ENCODE assay signal across 27 cellular contexts in genomic region chr3:188198760-188199327, GRCh38. TPM values are rescaled to one million over a fixed set of nuclear protein-coding genes. Genes with fewer than 3 reads are reported as not detected.
DNase-seq lines count a peak whose midpoint lies in the region; ATAC-seq and TF ChIP-seq lines count a peak whose summit lies in the region.
"Had no signal": no experiment of that assay in that cellular context is flagged by ENCODE, and none has a peak within 500 bp of the region (broad histone marks: within the 10 kb centered on the region; RNA-seq: fewer than 3 reads in every experiment).

No MANE protein-coding gene starts in this region.

- no peaks in the 10 kb centered on the region for H3K9me3 Mint-ChIP-seq in activated CD8-positive, alpha-beta memory T cell treated with anti-CD3 and anti-CD28 coated beads, Interleukin-2, amount 10 ng/mL, durations not matched to agents 7 days and 5 days (ENCODE audit: low read depth)
- H3K9me3 Mint-ChIP-seq: activated naive CD8-positive, alpha-beta T cell treated with anti-CD3 and anti-CD28 coated beads, Interleukin-2, amount 50 U/mL, for 24 hours; CD4-positive, CD25-positive, alpha-beta regulatory T cell; HFFc6 had no signal

- TF ChIP-seq POLR2A in breast epithelium (IDR thresholded peaks at IDR 0.05), result no peak
- TF ChIP-seq POLR2A in esophagus muscularis mucosa (IDR thresholded peaks at IDR 0.05; ENCODE audit: low read depth), result no peak

- no peak overlapping the region for H2BK120ac ChIP-seq in mesenchymal stem cell (ENCODE audit: low read depth, low read length)

- H3K4ac ChIP-seq in mesenchymal stem cell (ENCODE audit: low read depth in 1 of 2, low read length in 2 of 2), result no peak overlapping the region

- no peak for TF ChIP-seq EP300 in esophagus muscularis mucosa (IDR thresholded peaks at IDR 0.05)

- no peaks in the 10 kb centered on the region for H3K27me3 Mint-ChIP-seq in activated CD8-positive, alpha-beta memory T cell treated with anti-CD3 and anti-CD28 coated beads, Interleukin-2, amount 10 ng/mL, durations not matched to agents 7 days and 5 days
- H3K27me3 Mint-ChIP-seq: activated naive CD8-positive, alpha-beta T cell treated with anti-CD3 and anti-CD28 coated beads, Interleukin-2, amount 50 U/mL, for 24 hours; CD4-positive, CD25-positive, alpha-beta regulatory T cell; progenitor cell of endocrine pancreas had no signal

- DNase-seq in breast epithelium (ENCODE audit: low spot score in 2 of 2), result peak in 1 of 2 donors; percentile 2
- no peak for DNase-seq in mammary epithelial cell
- no peak for DNase-seq in esophagus muscularis mucosa (ENCODE audit: extremely low spot score)
- peak; percentile 88 for DNase-seq in mesenchymal stem cell
- no peak for DNase-seq in activated CD8-positive, alpha-beta memory T cell treated with anti-CD3 and anti-CD28 coated beads, Interleukin-2, amount 10 ng/mL, durations not matched to agents 7 days and 5 days
- no peak for DNase-seq in foreskin melanocyte
- DNase-seq in A172 (ENCODE audit: low spot score), result no peak
- DNase-seq: activated CD4-positive, alpha-beta T cell treated with anti-CD3 and anti-CD28 coated beads for 48 hours; activated naive CD8-positive, alpha-beta T cell treated with anti-CD3 and anti-CD28 coated beads, Interleukin-2, amount 50 U/mL, for 24 hours; activated T-cell treated with anti-CD3 and anti-CD28 coated beads, Interleukin-2, amount 50 U/mL, for 48 hours; body of pancreas; CD4-positive, CD25-positive, alpha-beta regulatory T cell; effector CD4-positive, alpha-beta T cell; foreskin fibroblast; GOT3; HFFc6; hippocampal formation; NCI-H1694; NCI-H2171; NCI-H510A; stimulated activated CD4-positive, alpha-beta T cell treated with anti-CD3 and anti-CD28 coated beads, Interleukin-15, amount 100 ng/mL, for 24 hours; stimulated activated naive CD4-positive, alpha-beta T cell; WERI-Rb-1 had no signal

- dilution Hi-C loops in mammary epithelial cell (cut with HindIII; ENCODE audit: low sequenced_read_pairs), result no loop called here

- H4K20me1 ChIP-seq in mammary epithelial cell (ENCODE audit: insufficient read depth, low read length), result no peaks in the 10 kb centered on the region

- no peak overlapping the region for H3K23ac ChIP-seq in mesenchymal stem cell (ENCODE audit: low read length in 2 of 2)

- H2BK12ac ChIP-seq in mesenchymal stem cell (ENCODE audit: low read length in 2 of 2), result peak overlapping the region in 1 of 2 experiments; percentile 4

- H2AFZ ChIP-seq in mammary epithelial cell (ENCODE audit: low read depth, low read length), result no peak overlapping the region
- no peak overlapping the region for H2AFZ ChIP-seq in mesenchymal stem cell (ENCODE audit: low read depth, low read length)

- no peaks in the 10 kb centered on the region for H3K27me3 ChIP-seq in breast epithelium
- H3K27me3 ChIP-seq in mammary epithelial cell (ENCODE audit: insufficient read depth, low read length), result no peaks in the 10 kb centered on the region
- no peaks in the 10 kb centered on the region for H3K27me3 ChIP-seq in esophagus muscularis mucosa
- H3K27me3 ChIP-seq in mesenchymal stem cell (ENCODE audit: control insufficient read depth in 1 of 2, insufficient read depth in 1 of 2, low read length in 2 of 2), result no peaks in the 10 kb centered on the region
- no peaks in the 10 kb centered on the region for H3K27me3 ChIP-seq in stomach smooth muscle (ENCODE audit: control insufficient read depth in 1 of 2, insufficient read depth in 2 of 2, low read length in 2 of 2)
- H3K27me3 ChIP-seq: body of pancreas, neutrophil had no signal

- H2BK15ac ChIP-seq in mesenchymal stem cell (ENCODE audit: low read depth, poor library complexity, severe bottlenecking), result no peak overlapping the region

- in situ Hi-C loops in mammary epithelial cell (cut with MboI; ENCODE audit: low sequenced_read_pairs in 2 of 2), result no loop called here

- H2BK5ac ChIP-seq in mesenchymal stem cell (ENCODE audit: low read depth, low read length, poor library complexity, severe bottlenecking), result no peak overlapping the region

- intact Hi-C loops in breast epithelium (cut with DNase I; ENCODE audit: low total_unique reads) (no loop called here), mammary epithelial cell (cut with micrococcal nuclease) (no loop called here), esophagus muscularis mucosa (cut with DNase I) (no loop called here)

- no peak overlapping the region for H3K4me3 ChIP-seq in breast epithelium
- H3K4me3 ChIP-seq in mammary epithelial cell (replicated peaks in 1 of 3; ENCODE audit: insufficient read depth in 1 of 3, low read depth in 2 of 3, low read length in 3 of 3), result no peak overlapping the region
- no peak overlapping the region for H3K4me3 ChIP-seq in esophagus muscularis mucosa
- H3K4me3 ChIP-seq in mesenchymal stem cell (ENCODE audit: insufficient read depth in 1 of 2, low read depth in 1 of 2, low read length in 2 of 2), result no peak overlapping the region
- peak overlapping the region in 1 of 2 donors; percentile 29 for H3K4me3 ChIP-seq in stomach smooth muscle (ENCODE audit: low read length in 2 of 2)
- H3K4me3 ChIP-seq: body of pancreas had no signal

- peaks cover 20% of the 10 kb centered on the region for H3K4me1 Mint-ChIP-seq in activated CD8-positive, alpha-beta memory T cell treated with anti-CD3 and anti-CD28 coated beads, Interleukin-2, amount 10 ng/mL, durations not matched to agents 7 days and 5 days

- no peak overlapping the region for H3K4me2 ChIP-seq in mammary epithelial cell (ENCODE audit: insufficient read depth, low read depth, low read length)
- no peak overlapping the region for H3K4me2 ChIP-seq in mesenchymal stem cell (ENCODE audit: low read length, poor library complexity, severe bottlenecking)

- H3K79me1 ChIP-seq in mesenchymal stem cell (replicated peaks; ENCODE audit: low read length, poor library complexity, severe bottlenecking), result peaks cover 18% of the 10 kb centered on the region

- H3K27ac ChIP-seq in breast epithelium (peak overlapping the region; percentile 44 to 56), mammary epithelial cell (ENCODE audit: insufficient read depth, low read depth, low read length) (no peak overlapping the region), esophagus muscularis mucosa (replicated peaks in 1 of 4) (peak overlapping the region; percentile 44 to 73 (median 65)), mesenchymal stem cell (ENCODE audit: low read length, poor library complexity, severe bottlenecking) (no peak overlapping the region), stomach smooth muscle (ENCODE audit: low read length) (peak overlapping the region; percentile 89)
- H3K27ac ChIP-seq: 22Rv1, body of pancreas, neutrophil, WERI-Rb-1 had no signal

- H3K4me1 ChIP-seq in breast epithelium (peaks cover 0 to 12% of the 10 kb centered on the region in 2 donors), mammary epithelial cell (ENCODE audit: insufficient read depth, low read length) (peaks cover 29% of the 10 kb centered on the region), esophagus muscularis mucosa (peaks cover 38 to 88% (median 80%) of the 10 kb centered on the region in 4 donors), mesenchymal stem cell (ENCODE audit: control insufficient read depth, insufficient read depth, low read depth, low read length) (peaks cover 11% of the 10 kb centered on the region), stomach smooth muscle (ENCODE audit: control insufficient read depth, insufficient read depth, low read length) (peaks cover 59% of the 10 kb centered on the region)
- H3K4me1 ChIP-seq: body of pancreas had no signal

- H4K91ac ChIP-seq in mesenchymal stem cell (ENCODE audit: low read length), result no peak overlapping the region

- no peak overlapping the region for H4K8ac ChIP-seq in mesenchymal stem cell (ENCODE audit: low read length)

- no peak overlapping the region for H2AK5ac ChIP-seq in mesenchymal stem cell (ENCODE audit: low read length, severe bottlenecking)

- no peak overlapping the region for H3K27ac Mint-ChIP-seq in activated CD8-positive, alpha-beta memory T cell treated with anti-CD3 and anti-CD28 coated beads, Interleukin-2, amount 10 ng/mL, durations not matched to agents 7 days and 5 days
- H3K27ac Mint-ChIP-seq: activated naive CD8-positive, alpha-beta T cell treated with anti-CD3 and anti-CD28 coated beads, Interleukin-2, amount 50 U/mL, for 24 hours; CD4-positive, CD25-positive, alpha-beta regulatory T cell; HFFc6; progenitor cell of endocrine pancreas had no signal

- WGBS in mammary epithelial cell (ENCODE audit: low coverage, missing lambda C conversion rate), result 83% methylated on average over 7 of the region's 9 CpGs
- WGBS in esophagus muscularis mucosa, result 71% methylated on average over 9 of the region's 9 CpGs
- 69% methylated on average over 9 of the region's 9 CpGs for WGBS in mesenchymal stem cell

- H3K79me2 ChIP-seq in mammary epithelial cell (ENCODE audit: insufficient read depth, low read length), result peaks cover 83% of the 10 kb centered on the region

- H3K36me3 Mint-ChIP-seq in activated CD8-positive, alpha-beta memory T cell treated with anti-CD3 and anti-CD28 coated beads, Interleukin-2, amount 10 ng/mL, durations not matched to agents 7 days and 5 days, result peaks cover 11% of the 10 kb centered on the region

- H3K4me3 Mint-ChIP-seq in activated CD8-positive, alpha-beta memory T cell treated with anti-CD3 and anti-CD28 coated beads, Interleukin-2, amount 10 ng/mL, durations not matched to agents 7 days and 5 days, result no peak overlapping the region
- H3K4me3 Mint-ChIP-seq: activated naive CD8-positive, alpha-beta T cell treated with anti-CD3 and anti-CD28 coated beads, Interleukin-2, amount 50 U/mL, for 24 hours; CD4-positive, CD25-positive, alpha-beta regulatory T cell; HFFc6 had no signal

- H3K36me3 ChIP-seq in breast epithelium (no peaks in the 10 kb centered on the region), mammary epithelial cell (ENCODE audit: insufficient read depth, low read length) (no peaks in the 10 kb centered on the region), esophagus muscularis mucosa (peaks cover 0 to 3% (median 0%) of the 10 kb centered on the region in 4 donors), mesenchymal stem cell (ENCODE audit: control insufficient read depth in 1 of 2, insufficient read depth in 2 of 2, low read depth in 1 of 2, low read length in 2 of 2) (peaks cover 0 to 9% of the 10 kb centered on the region in 2 experiments), stomach smooth muscle (ENCODE audit: control insufficient read depth in 2 of 2, insufficient read depth in 2 of 2, low read length in 2 of 2) (peaks cover 0 to 2% of the 10 kb centered on the region in 2 donors)
- H3K36me3 ChIP-seq: neutrophil, WERI-Rb-1 had no signal

- no TSS peak for BruUV-seq in mammary epithelial cell (replicated peaks; lab: Mats Ljungman, UMichigan)

- ATAC-seq in activated CD8-positive, alpha-beta memory T cell treated with anti-CD3 and anti-CD28 coated beads, Interleukin-2, amount 10 ng/mL, durations not matched to agents 7 days and 5 days, result no peak
- ATAC-seq: activated naive CD8-positive, alpha-beta T cell treated with anti-CD3 and anti-CD28 coated beads, Interleukin-2, amount 50 U/mL, for 24 hours; body of pancreas had no signal

- no peak overlapping the region for H3K18ac ChIP-seq in mesenchymal stem cell (ENCODE audit: low read depth in 1 of 2, low read length in 2 of 2)

- H3K14ac ChIP-seq in mesenchymal stem cell (ENCODE audit: low read length in 2 of 2), result no peak overlapping the region

- H3K9ac ChIP-seq in mammary epithelial cell (ENCODE audit: insufficient read depth, low read length) (no peak overlapping the region), mesenchymal stem cell (ENCODE audit: low read length) (no peak overlapping the region), stomach smooth muscle (ENCODE audit: low read length in 2 of 2) (peak overlapping the region in 1 of 2 donors; percentile 47)

- H3K9me3 ChIP-seq in breast epithelium, result no peaks in the 10 kb centered on the region
- no peaks in the 10 kb centered on the region for H3K9me3 ChIP-seq in mammary epithelial cell (replicated peaks; ENCODE audit: insufficient read depth, low read length)
- H3K9me3 ChIP-seq in esophagus muscularis mucosa, result no peaks in the 10 kb centered on the region
- H3K9me3 ChIP-seq in mesenchymal stem cell (ENCODE audit: control insufficient read depth, low read length), result no peaks in the 10 kb centered on the region
- no peaks in the 10 kb centered on the region for H3K9me3 ChIP-seq in stomach smooth muscle (ENCODE audit: control insufficient read depth in 2 of 2, low read length in 2 of 2)
- H3K9me3 ChIP-seq: body of pancreas, neutrophil had no signal

- CTCF ChIA-PET in mammary epithelial cell (lab: Charles Lee; ENCODE audit: low non-redundant PET), result no interaction called here
- CTCF ChIA-PET in activated CD8-positive, alpha-beta memory T cell treated with anti-CD3 and anti-CD28 coated beads, Interleukin-2, amount 10 ng/mL, durations not matched to agents 7 days and 5 days (lab: Charles Lee), result interaction anchor here (1.3 kb wide), 1 partner anchor 458 kb away, joined by 8 read pairs; no protein-coding TSS in a partner anchor

- TF ChIP-seq CTCF in breast epithelium (IDR thresholded peaks at IDR 0.05) (no peak), mammary epithelial cell (conservative IDR thresholded peaks at IDR 0.05 in 1 of 2, IDR thresholded peaks at IDR 0.05 in 1 of 2; ENCODE audit: extremely low read depth in 1 of 2, insufficient read depth in 1 of 2, low read depth in 1 of 2, low read length in 2 of 2) (no peak), esophagus muscularis mucosa (IDR thresholded peaks at IDR 0.05) (no peak)

RNA-seq across cellular contexts. Expression of gene LPP, which starts 44.9 kb away (rescaled TPM):
- total RNA-seq in breast epithelium (100 to 1,000 TPM; 135 to 183 (median 147) TPM), mammary epithelial cell (100 to 1,000 TPM in 1 of 2 donors, 10 to 100 TPM in 1; 66.8 to 109 TPM), esophagus muscularis mucosa (1,000 to 10,000 TPM; 1,872 to 3,079 (median 2,300) TPM)
- 19.1 TPM for polyA plus RNA-seq in mammary epithelial cell
- polyA minus RNA-seq in mammary epithelial cell, result 149 TPM
- polyA plus RNA-seq in mesenchymal stem cell (2013, experiment 1 of 2), result 37.8 TPM
- polyA plus RNA-seq in mesenchymal stem cell (2013, experiment 2 of 2), result 34.1 TPM
- 10 to 100 TPM; 23.6 to 57.1 TPM for total RNA-seq in activated CD8-positive, alpha-beta memory T cell treated with anti-CD3 and anti-CD28 coated beads, Interleukin-2, amount 10 ng/mL, durations not matched to agents 7 days and 5 days
- total RNA-seq in A172 (2014; rRNA removed; shearing (Covaris generic)), result 16.4 and 31.2 TPM in 2 replicates

Comparison
In these comparisons a context has a peak if more than half of its experiments do, and no peak if none do; other contexts are left out.
1. H3K27ac ChIP-seq: peak in breast epithelium (2 of 2), esophagus muscularis mucosa (4 of 4) and stomach smooth muscle (single experiment); none in mammary epithelial cell (single experiment) and mesenchymal stem cell (single experiment).
2. RNA of gene LPP, which starts 44.9 kb away (total RNA-seq): 1,872 to 3,079 TPM in esophagus muscularis mucosa; 135 to 183 TPM in breast epithelium, 66.8 to 109 TPM in mammary epithelial cell, 23.6 to 57.1 TPM in activated CD8-positive, alpha-beta memory T cell treated with anti-CD3 and anti-CD28 coated beads, Interleukin-2, amount 10 ng/mL, durations not matched to agents 7 days and 5 days and 16.4 to 31.2 TPM in A172; every median in the first group is over 10 times any median in the second.